1 cellular context compared by ENCODE assay signal in the genomic region with DNA sequence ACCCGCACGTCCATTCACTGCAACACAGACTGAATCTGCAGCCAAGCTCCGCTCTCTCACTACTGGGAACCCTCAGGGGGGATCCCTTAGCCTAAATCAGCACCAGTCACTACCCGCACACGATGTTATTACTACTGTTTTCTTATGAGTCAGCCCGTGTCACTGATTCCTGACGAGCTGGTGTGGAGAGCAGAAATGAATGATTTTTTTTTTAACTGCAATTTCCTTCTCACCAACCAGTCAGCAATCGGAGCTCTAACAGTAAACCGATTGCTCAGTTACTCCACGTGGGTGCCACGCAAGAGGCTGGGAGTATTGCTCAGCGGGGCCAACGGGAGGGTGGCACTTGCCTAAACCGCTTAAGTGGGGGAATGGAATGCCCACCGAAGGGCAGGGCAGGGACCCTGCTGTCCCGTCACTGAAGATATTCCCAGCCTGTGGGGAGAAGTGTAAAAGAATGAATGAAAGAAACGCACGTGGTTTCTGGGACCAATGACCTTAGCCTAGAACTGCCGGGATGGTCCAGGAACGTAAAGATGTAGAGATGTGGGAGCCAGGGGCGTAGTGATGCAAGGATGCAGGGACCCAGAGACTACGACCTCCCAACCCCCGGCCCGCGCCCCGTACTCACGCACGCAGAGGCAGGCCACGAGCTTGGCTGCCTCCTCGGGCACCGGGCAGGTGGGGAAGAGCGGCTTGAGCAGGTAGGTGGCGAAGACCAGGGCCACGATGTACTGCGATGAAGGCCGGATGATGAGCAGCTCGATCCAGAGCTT.
TF ChIP-seq lines count a peak whose summit lies in the region.

No MANE protein-coding gene starts in this region.

TF ChIP-seq in HepG2, 621 proteins besides CTCF, POLR2A, EP300 and RAD21 (continues in another document):
- TF ChIP-seq GZF1 (CRISPR knock-in tag; IDR thresholded peaks at IDR 0.05) (0 out of 2 replicates have a peak, but pooled peaks have one; percentile 57), AGO2 (optimal IDR thresholded peaks at IDR 0.05; ENCODE audit: low read depth, low read length) (peak; percentile 69), PHF8 (CRISPR knock-in tag; IDR thresholded peaks at IDR 0.05) (peak; percentile 7; the same call in 1 of the 2 replicates), KAT7 (CRISPR knock-in tag; IDR thresholded peaks at IDR 0.05; ENCODE audit: borderline replicate concordance) (0 out of 2 replicates have a peak, but pooled peaks have one; percentile 13), ZNF547 (CRISPR knock-in tag; IDR thresholded peaks at IDR 0.05) (0 out of 2 replicates have a peak, but pooled peaks have one; percentile 12), SAP130 (CRISPR knock-in tag; IDR thresholded peaks at IDR 0.05; ENCODE audit: low read depth) (peak; percentile 61), ZNF558 (CRISPR knock-in tag; IDR thresholded peaks at IDR 0.05; ENCODE audit: borderline replicate concordance) (0 out of 2 replicates have a peak, but pooled peaks have one; percentile 58), MYC (CRISPR knock-in tag; IDR thresholded peaks at IDR 0.05; ENCODE audit: borderline replicate concordance) (peak; percentile 20), MXD4 (CRISPR knock-in tag; IDR thresholded peaks at IDR 0.05) (peak; percentile 50; the same call in 1 of the 2 replicates), ZNF225 (CRISPR knock-in tag; IDR thresholded peaks at IDR 0.05) (0 out of 2 replicates have a peak, but pooled peaks have one; percentile 23), HDAC1 (CRISPR knock-in tag; IDR thresholded peaks at IDR 0.05) (peak; percentile 68), PITX1 (CRISPR knock-in tag; IDR thresholded peaks at IDR 0.05) (peak; percentile 53; the same call in 1 of the 2 replicates), ZNF605 (CRISPR knock-in tag; IDR thresholded peaks at IDR 0.05) (0 out of 2 replicates have a peak, but pooled peaks have one; percentile 45), GABPB1 (CRISPR knock-in tag; IDR thresholded peaks at IDR 0.05) (0 out of 2 replicates have a peak, but pooled peaks have one; percentile 21), ZC3H13 (CRISPR knock-in tag; IDR thresholded peaks at IDR 0.05) (0 out of 2 replicates have a peak, but pooled peaks have one; percentile 66), NFKB2 (CRISPR knock-in tag; IDR thresholded peaks at IDR 0.05; ENCODE audit: borderline replicate concordance) (peak; percentile 49; the same call in 1 of the 2 replicates), MXI1 (IDR thresholded peaks at IDR 0.05; ENCODE audit: borderline replicate concordance, low read depth, low read length) (peak; percentile 64; the same call in 1 of the 3 replicates), SALL1 (CRISPR knock-in tag; IDR thresholded peaks at IDR 0.05) (peak; percentile 29; the same call in 1 of the 2 replicates), ZNF883 (CRISPR knock-in tag; IDR thresholded peaks at IDR 0.05; ENCODE audit: not compliant biosample characterization) (peak; percentile 63), ZNF501 (CRISPR knock-in tag; IDR thresholded peaks at IDR 0.05) (peak; percentile 49; the same call in 1 of the 2 replicates), HOXA3 (CRISPR knock-in tag; IDR thresholded peaks at IDR 0.05) (0 out of 2 replicates have a peak, but pooled peaks have one; percentile 9), ZNF350 (CRISPR knock-in tag; IDR thresholded peaks at IDR 0.05; ENCODE audit: borderline replicate concordance, low read depth) (0 out of 2 replicates have a peak, but pooled peaks have one; percentile 61), KDM3A (CRISPR knock-in tag; IDR thresholded peaks at IDR 0.05; ENCODE audit: low read depth) (0 out of 2 replicates have a peak, but pooled peaks have one; percentile 20), ZNF790 (CRISPR knock-in tag; IDR thresholded peaks at IDR 0.05; ENCODE audit: borderline replicate concordance) (0 out of 2 replicates have a peak, but pooled peaks have one; percentile 6), CCDC6 (CRISPR knock-in tag; IDR thresholded peaks at IDR 0.05) (0 out of 2 replicates have a peak, but pooled peaks have one; percentile 0), KDM2A (CRISPR knock-in tag; IDR thresholded peaks at IDR 0.05; ENCODE audit: borderline replicate concordance, low read depth) (peak; percentile 12; the same call in 1 of the 2 replicates), CEBPG (CRISPR knock-in tag; IDR thresholded peaks at IDR 0.05) (peak; percentile 20; the same call in 1 of the 2 replicates), MEF2D (CRISPR knock-in tag; IDR thresholded peaks at IDR 0.05) (0 out of 2 replicates have a peak, but pooled peaks have one; percentile 24), ZFP90 (CRISPR knock-in tag; IDR thresholded peaks at IDR 0.05; ENCODE audit: borderline replicate concordance) (0 out of 2 replicates have a peak, but pooled peaks have one; percentile 32), ZNF430 (CRISPR knock-in tag; IDR thresholded peaks at IDR 0.05) (0 out of 2 replicates have a peak, but pooled peaks have one; percentile 62)
- TF ChIP-seq, protein P1, sequence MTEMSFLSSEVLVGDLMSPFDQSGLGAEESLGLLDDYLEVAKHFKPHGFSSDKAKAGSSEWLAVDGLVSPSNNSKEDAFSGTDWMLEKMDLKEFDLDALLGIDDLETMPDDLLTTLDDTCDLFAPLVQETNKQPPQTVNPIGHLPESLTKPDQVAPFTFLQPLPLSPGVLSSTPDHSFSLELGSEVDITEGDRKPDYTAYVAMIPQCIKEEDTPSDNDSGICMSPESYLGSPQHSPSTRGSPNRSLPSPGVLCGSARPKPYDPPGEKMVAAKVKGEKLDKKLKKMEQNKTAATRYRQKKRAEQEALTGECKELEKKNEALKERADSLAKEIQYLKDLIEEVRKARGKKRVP (CRISPR knock-in tag; IDR thresholded peaks at IDR 0.05), result peak in 1 of 2 experiments; percentile 77; a peak in 1 of 4 replicates
- TF ChIP-seq, protein P2, sequence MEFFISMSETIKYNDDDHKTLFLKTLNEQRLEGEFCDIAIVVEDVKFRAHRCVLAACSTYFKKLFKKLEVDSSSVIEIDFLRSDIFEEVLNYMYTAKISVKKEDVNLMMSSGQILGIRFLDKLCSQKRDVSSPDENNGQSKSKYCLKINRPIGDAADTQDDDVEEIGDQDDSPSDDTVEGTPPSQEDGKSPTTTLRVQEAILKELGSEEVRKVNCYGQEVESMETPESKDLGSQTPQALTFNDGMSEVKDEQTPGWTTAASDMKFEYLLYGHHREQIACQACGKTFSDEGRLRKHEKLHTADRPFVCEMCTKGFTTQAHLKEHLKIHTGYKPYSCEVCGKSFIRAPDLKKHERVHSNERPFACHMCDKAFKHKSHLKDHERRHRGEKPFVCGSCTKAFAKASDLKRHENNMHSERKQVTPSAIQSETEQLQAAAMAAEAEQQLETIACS (CRISPR knock-in tag; IDR thresholded peaks at IDR 0.05), result 0 out of 2 replicates have a peak, but pooled peaks have one; percentile 10
- TF ChIP-seq, protein P3, sequence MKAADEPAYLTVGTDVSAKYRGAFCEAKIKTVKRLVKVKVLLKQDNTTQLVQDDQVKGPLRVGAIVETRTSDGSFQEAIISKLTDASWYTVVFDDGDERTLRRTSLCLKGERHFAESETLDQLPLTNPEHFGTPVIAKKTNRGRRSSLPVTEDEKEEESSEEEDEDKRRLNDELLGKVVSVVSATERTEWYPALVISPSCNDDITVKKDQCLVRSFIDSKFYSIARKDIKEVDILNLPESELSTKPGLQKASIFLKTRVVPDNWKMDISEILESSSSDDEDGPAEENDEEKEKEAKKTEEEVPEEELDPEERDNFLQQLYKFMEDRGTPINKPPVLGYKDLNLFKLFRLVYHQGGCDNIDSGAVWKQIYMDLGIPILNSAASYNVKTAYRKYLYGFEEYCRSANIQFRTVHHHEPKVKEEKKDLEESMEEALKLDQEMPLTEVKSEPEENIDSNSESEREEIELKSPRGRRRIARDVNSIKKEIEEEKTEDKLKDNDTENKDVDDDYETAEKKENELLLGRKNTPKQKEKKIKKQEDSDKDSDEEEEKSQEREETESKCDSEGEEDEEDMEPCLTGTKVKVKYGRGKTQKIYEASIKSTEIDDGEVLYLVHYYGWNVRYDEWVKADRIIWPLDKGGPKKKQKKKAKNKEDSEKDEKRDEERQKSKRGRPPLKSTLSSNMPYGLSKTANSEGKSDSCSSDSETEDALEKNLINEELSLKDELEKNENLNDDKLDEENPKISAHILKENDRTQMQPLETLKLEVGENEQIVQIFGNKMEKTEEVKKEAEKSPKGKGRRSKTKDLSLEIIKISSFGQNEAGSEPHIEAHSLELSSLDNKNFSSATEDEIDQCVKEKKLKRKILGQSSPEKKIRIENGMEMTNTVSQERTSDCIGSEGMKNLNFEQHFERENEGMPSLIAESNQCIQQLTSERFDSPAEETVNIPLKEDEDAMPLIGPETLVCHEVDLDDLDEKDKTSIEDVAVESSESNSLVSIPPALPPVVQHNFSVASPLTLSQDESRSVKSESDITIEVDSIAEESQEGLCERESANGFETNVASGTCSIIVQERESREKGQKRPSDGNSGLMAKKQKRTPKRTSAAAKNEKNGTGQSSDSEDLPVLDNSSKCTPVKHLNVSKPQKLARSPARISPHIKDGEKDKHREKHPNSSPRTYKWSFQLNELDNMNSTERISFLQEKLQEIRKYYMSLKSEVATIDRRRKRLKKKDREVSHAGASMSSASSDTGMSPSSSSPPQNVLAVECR (CRISPR knock-in tag; IDR thresholded peaks at IDR 0.05; ENCODE audit: borderline replicate concordance), result peak; percentile 68; the same call in 1 of the 2 replicates
- TF ChIP-seq, protein P4, sequence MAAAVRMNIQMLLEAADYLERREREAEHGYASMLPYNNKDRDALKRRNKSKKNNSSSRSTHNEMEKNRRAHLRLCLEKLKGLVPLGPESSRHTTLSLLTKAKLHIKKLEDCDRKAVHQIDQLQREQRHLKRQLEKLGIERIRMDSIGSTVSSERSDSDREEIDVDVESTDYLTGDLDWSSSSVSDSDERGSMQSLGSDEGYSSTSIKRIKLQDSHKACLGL (CRISPR knock-in tag; IDR thresholded peaks at IDR 0.05), result peak; percentile 24; the same call in 1 of the 2 replicates
- TF ChIP-seq, protein P5, sequence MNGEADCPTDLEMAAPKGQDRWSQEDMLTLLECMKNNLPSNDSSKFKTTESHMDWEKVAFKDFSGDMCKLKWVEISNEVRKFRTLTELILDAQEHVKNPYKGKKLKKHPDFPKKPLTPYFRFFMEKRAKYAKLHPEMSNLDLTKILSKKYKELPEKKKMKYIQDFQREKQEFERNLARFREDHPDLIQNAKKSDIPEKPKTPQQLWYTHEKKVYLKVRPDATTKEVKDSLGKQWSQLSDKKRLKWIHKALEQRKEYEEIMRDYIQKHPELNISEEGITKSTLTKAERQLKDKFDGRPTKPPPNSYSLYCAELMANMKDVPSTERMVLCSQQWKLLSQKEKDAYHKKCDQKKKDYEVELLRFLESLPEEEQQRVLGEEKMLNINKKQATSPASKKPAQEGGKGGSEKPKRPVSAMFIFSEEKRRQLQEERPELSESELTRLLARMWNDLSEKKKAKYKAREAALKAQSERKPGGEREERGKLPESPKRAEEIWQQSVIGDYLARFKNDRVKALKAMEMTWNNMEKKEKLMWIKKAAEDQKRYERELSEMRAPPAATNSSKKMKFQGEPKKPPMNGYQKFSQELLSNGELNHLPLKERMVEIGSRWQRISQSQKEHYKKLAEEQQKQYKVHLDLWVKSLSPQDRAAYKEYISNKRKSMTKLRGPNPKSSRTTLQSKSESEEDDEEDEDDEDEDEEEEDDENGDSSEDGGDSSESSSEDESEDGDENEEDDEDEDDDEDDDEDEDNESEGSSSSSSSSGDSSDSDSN (CRISPR knock-in tag; IDR thresholded peaks at IDR 0.05), result peak; percentile 55; the same call in 1 of the 2 replicates
- TF ChIP-seq, protein P6, sequence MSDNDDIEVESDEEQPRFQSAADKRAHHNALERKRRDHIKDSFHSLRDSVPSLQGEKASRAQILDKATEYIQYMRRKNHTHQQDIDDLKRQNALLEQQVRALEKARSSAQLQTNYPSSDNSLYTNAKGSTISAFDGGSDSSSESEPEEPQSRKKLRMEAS (IDR thresholded peaks at IDR 0.05), result peak; percentile 52
- TF ChIP-seq, protein P7, sequence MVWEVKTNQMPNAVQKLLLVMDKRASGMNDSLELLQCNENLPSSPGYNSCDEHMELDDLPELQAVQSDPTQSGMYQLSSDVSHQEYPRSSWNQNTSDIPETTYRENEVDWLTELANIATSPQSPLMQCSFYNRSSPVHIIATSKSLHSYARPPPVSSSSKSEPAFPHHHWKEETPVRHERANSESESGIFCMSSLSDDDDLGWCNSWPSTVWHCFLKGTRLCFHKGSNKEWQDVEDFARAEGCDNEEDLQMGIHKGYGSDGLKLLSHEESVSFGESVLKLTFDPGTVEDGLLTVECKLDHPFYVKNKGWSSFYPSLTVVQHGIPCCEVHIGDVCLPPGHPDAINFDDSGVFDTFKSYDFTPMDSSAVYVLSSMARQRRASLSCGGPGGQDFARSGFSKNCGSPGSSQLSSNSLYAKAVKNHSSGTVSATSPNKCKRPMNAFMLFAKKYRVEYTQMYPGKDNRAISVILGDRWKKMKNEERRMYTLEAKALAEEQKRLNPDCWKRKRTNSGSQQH (CRISPR knock-in tag; IDR thresholded peaks at IDR 0.05; ENCODE audit: low read depth), result peak; percentile 93
- TF ChIP-seq, protein P8, sequence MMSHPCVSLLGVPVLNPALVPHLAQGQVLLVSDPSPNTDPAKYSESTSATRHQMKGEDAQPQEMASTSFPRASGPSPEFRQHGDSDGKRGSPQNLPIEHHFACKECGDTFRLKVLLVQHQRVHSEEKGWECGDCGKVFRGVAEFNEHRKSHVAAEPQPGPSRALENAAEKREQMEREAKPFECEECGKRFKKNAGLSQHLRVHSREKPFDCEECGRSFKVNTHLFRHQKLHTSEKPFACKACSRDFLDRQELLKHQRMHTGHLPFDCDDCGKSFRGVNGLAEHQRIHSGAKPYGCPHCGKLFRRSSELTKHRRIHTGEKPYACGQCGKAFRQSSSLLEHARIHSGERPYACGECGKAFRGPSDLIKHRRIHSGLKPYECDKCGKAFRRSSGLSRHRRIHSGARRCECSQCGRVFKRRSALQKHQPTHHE (CRISPR knock-in tag; IDR thresholded peaks at IDR 0.05; ENCODE audit: borderline replicate concordance), result 0 out of 2 replicates have a peak, but pooled peaks have one; percentile 79
- TF ChIP-seq, protein P9, sequence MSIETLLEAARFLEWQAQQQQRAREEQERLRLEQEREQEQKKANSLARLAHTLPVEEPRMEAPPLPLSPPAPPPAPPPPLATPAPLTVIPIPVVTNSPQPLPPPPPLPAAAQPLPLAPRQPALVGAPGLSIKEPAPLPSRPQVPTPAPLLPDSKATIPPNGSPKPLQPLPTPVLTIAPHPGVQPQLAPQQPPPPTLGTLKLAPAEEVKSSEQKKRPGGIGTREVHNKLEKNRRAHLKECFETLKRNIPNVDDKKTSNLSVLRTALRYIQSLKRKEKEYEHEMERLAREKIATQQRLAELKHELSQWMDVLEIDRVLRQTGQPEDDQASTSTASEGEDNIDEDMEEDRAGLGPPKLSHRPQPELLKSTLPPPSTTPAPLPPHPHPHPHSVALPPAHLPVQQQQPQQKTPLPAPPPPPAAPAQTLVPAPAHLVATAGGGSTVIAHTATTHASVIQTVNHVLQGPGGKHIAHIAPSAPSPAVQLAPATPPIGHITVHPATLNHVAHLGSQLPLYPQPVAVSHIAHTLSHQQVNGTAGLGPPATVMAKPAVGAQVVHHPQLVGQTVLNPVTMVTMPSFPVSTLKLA (IDR thresholded peaks at IDR 0.05), result peak; percentile 62
- TF ChIP-seq, protein P10, sequence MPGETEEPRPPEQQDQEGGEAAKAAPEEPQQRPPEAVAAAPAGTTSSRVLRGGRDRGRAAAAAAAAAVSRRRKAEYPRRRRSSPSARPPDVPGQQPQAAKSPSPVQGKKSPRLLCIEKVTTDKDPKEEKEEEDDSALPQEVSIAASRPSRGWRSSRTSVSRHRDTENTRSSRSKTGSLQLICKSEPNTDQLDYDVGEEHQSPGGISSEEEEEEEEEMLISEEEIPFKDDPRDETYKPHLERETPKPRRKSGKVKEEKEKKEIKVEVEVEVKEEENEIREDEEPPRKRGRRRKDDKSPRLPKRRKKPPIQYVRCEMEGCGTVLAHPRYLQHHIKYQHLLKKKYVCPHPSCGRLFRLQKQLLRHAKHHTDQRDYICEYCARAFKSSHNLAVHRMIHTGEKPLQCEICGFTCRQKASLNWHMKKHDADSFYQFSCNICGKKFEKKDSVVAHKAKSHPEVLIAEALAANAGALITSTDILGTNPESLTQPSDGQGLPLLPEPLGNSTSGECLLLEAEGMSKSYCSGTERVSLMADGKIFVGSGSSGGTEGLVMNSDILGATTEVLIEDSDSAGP (CRISPR knock-in tag; IDR thresholded peaks at IDR 0.05; ENCODE audit: borderline replicate concordance), result 0 out of 2 replicates have a peak, but pooled peaks have one; percentile 69
